1 cellular context compared by ENCODE assay signal in genomic region chr16:68084504-68085258, GRCh38.
TF ChIP-seq lines count a peak whose summit lies in the region.

No MANE protein-coding gene starts in this region.

TF ChIP-seq in HepG2, 621 proteins besides CTCF, POLR2A, EP300 and RAD21 (continued from another document and continues in another):
- TF ChIP-seq, protein P1, sequence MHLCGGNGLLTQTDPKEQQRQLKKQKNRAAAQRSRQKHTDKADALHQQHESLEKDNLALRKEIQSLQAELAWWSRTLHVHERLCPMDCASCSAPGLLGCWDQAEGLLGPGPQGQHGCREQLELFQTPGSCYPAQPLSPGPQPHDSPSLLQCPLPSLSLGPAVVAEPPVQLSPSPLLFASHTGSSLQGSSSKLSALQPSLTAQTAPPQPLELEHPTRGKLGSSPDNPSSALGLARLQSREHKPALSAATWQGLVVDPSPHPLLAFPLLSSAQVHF (CRISPR knock-in tag; IDR thresholded peaks at IDR 0.05): peak; percentile 90; the same call in 1 of the 2 replicates
- TF ChIP-seq ZNF432 (CRISPR knock-in tag; IDR thresholded peaks at IDR 0.05; ENCODE audit: borderline replicate concordance) (no peak), NR2F2 (IDR thresholded peaks at IDR 0.05; ENCODE audit: borderline replicate concordance, low read depth) (no peak), ZNF614 (CRISPR knock-in tag; IDR thresholded peaks at IDR 0.05; ENCODE audit: borderline replicate concordance) (peak; percentile 98), ZBTB3 (CRISPR knock-in tag; IDR thresholded peaks at IDR 0.05; ENCODE audit: borderline replicate concordance, low read depth) (peak; percentile 94), ZNF136 (CRISPR knock-in tag; IDR thresholded peaks at IDR 0.05; ENCODE audit: low read depth) (peak; percentile 99), SIN3B (IDR thresholded peaks at IDR 0.05; ENCODE audit: low read length) (no peak), MTERF4 (CRISPR knock-in tag; IDR thresholded peaks at IDR 0.05) (peak; percentile 91; the same call in 1 of the 2 replicates), YEATS4 (CRISPR knock-in tag; IDR thresholded peaks at IDR 0.05; ENCODE audit: borderline replicate concordance) (peak; percentile 95), ZNF550 (CRISPR knock-in tag; IDR thresholded peaks at IDR 0.05; ENCODE audit: borderline replicate concordance) (0 out of 2 replicates have a peak, but pooled peaks have one; percentile 59), RORA (CRISPR knock-in tag; IDR thresholded peaks at IDR 0.05) (no peak), ZBTB33 (CRISPR knock-in tag; IDR thresholded peaks at IDR 0.05) (peak; percentile 24; the same call in 1 of the 2 replicates), ZNF841 (CRISPR knock-in tag; IDR thresholded peaks at IDR 0.05; ENCODE audit: borderline replicate concordance) (no peak; the same call in 1 of the 2 replicates), SRF (IDR thresholded peaks at IDR 0.05; ENCODE audit: low read depth, low read length) (peak; percentile 21; the same call in 1 of the 2 replicates), REL (CRISPR knock-in tag; conservative IDR thresholded peaks at IDR 0.05) (peak; percentile 99), BHLHE40 (IDR thresholded peaks at IDR 0.05; ENCODE audit: low read length) (peak; percentile 81), ZFP36L1 (CRISPR knock-in tag; IDR thresholded peaks at IDR 0.05) (peak; percentile 99), ZBTB49 (CRISPR knock-in tag; IDR thresholded peaks at IDR 0.05; ENCODE audit: borderline replicate concordance) (peak; percentile 78; the same call in 1 of the 2 replicates), ZNF317 (CRISPR knock-in tag; IDR thresholded peaks at IDR 0.05) (peak; percentile 76; the same call in 1 of the 2 replicates), ZNF784 (CRISPR knock-in tag; IDR thresholded peaks at IDR 0.05; ENCODE audit: borderline replicate concordance) (peak; percentile 91; the same call in 1 of the 2 replicates), STAT6 (CRISPR knock-in tag; IDR thresholded peaks at IDR 0.05; ENCODE audit: borderline replicate concordance) (peak; percentile 96; the same call in 1 of the 2 replicates), CCDC6 (CRISPR knock-in tag; IDR thresholded peaks at IDR 0.05) (peak; percentile 93; the same call in 1 of the 2 replicates), ZMAT3 (CRISPR knock-in tag; conservative IDR thresholded peaks at IDR 0.05) (peak; percentile 92), ZNF383 (CRISPR knock-in tag; IDR thresholded peaks at IDR 0.05; ENCODE audit: borderline replicate concordance) (no peak), ZNF446 (CRISPR knock-in tag; IDR thresholded peaks at IDR 0.05) (peak; percentile 89), ATF1 (CRISPR knock-in tag; IDR thresholded peaks at IDR 0.05) (no peak), POLR2G (IDR thresholded peaks at IDR 0.05; ENCODE audit: low read depth, low read length) (peak; percentile 98)
- TF ChIP-seq, protein P2, sequence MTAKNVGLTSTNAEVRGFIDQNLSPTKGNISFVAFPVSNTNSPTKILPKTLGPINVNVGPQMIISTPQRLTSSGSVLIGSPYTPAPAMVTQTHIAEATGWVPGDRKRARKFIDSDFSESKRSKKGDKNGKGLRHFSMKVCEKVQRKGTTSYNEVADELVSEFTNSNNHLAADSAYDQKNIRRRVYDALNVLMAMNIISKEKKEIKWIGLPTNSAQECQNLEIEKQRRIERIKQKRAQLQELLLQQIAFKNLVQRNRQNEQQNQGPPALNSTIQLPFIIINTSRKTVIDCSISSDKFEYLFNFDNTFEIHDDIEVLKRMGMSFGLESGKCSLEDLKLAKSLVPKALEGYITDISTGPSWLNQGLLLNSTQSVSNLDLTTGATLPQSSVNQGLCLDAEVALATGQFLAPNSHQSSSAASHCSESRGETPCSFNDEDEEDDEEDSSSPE (CRISPR knock-in tag; IDR thresholded peaks at IDR 0.05): peak; percentile 99
- TF ChIP-seq, protein P3, sequence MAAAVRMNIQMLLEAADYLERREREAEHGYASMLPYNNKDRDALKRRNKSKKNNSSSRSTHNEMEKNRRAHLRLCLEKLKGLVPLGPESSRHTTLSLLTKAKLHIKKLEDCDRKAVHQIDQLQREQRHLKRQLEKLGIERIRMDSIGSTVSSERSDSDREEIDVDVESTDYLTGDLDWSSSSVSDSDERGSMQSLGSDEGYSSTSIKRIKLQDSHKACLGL (CRISPR knock-in tag; IDR thresholded peaks at IDR 0.05): no peak; the same call in 1 of the 2 replicates
- TF ChIP-seq, protein P4, sequence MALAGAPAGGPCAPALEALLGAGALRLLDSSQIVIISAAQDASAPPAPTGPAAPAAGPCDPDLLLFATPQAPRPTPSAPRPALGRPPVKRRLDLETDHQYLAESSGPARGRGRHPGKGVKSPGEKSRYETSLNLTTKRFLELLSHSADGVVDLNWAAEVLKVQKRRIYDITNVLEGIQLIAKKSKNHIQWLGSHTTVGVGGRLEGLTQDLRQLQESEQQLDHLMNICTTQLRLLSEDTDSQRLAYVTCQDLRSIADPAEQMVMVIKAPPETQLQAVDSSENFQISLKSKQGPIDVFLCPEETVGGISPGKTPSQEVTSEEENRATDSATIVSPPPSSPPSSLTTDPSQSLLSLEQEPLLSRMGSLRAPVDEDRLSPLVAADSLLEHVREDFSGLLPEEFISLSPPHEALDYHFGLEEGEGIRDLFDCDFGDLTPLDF (CRISPR knock-in tag; IDR thresholded peaks at IDR 0.05): peak; percentile 97
- TF ChIP-seq, protein P5, sequence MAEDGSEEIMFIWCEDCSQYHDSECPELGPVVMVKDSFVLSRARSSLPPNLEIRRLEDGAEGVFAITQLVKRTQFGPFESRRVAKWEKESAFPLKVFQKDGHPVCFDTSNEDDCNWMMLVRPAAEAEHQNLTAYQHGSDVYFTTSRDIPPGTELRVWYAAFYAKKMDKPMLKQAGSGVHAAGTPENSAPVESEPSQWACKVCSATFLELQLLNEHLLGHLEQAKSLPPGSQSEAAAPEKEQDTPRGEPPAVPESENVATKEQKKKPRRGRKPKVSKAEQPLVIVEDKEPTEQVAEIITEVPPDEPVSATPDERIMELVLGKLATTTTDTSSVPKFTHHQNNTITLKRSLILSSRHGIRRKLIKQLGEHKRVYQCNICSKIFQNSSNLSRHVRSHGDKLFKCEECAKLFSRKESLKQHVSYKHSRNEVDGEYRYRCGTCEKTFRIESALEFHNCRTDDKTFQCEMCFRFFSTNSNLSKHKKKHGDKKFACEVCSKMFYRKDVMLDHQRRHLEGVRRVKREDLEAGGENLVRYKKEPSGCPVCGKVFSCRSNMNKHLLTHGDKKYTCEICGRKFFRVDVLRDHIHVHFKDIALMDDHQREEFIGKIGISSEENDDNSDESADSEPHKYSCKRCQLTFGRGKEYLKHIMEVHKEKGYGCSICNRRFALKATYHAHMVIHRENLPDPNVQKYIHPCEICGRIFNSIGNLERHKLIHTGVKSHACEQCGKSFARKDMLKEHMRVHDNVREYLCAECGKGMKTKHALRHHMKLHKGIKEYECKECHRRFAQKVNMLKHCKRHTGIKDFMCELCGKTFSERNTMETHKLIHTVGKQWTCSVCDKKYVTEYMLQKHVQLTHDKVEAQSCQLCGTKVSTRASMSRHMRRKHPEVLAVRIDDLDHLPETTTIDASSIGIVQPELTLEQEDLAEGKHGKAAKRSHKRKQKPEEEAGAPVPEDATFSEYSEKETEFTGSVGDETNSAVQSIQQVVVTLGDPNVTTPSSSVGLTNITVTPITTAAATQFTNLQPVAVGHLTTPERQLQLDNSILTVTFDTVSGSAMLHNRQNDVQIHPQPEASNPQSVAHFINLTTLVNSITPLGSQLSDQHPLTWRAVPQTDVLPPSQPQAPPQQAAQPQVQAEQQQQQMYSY (CRISPR knock-in tag; IDR thresholded peaks at IDR 0.05): peak; percentile 71
- TF ChIP-seq, protein P6, sequence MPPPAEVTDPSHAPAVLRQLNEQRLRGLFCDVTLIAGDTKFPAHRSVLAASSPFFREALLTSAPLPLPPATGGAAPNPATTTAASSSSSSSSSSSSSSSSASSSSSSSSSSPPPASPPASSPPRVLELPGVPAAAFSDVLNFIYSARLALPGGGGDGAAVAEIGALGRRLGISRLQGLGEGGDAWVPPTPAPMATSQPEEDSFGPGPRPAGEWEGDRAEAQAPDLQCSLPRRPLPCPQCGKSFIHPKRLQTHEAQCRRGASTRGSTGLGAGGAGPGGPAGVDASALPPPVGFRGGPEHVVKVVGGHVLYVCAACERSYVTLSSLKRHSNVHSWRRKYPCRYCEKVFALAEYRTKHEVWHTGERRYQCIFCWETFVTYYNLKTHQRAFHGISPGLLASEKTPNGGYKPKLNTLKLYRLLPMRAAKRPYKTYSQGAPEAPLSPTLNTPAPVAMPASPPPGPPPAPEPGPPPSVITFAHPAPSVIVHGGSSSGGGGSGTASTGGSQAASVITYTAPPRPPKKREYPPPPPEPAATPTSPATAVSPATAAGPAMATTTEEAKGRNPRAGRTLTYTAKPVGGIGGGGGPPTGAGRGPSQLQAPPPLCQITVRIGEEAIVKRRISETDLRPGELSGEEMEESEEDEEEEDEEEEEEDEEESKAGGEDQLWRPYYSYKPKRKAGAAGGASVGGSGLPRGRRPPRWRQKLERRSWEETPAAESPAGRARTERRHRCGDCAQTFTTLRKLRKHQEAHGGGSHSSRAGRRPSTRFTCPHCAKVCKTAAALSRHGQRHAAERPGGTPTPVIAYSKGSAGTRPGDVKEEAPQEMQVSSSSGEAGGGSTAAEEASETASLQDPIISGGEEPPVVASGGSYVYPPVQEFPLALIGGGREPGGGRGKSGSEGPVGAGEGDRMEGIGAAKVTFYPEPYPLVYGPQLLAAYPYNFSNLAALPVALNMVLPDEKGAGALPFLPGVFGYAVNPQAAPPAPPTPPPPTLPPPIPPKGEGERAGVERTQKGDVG (CRISPR knock-in tag; IDR thresholded peaks at IDR 0.05; ENCODE audit: borderline replicate concordance): peak; percentile 95
